In the genomic region with DNA sequence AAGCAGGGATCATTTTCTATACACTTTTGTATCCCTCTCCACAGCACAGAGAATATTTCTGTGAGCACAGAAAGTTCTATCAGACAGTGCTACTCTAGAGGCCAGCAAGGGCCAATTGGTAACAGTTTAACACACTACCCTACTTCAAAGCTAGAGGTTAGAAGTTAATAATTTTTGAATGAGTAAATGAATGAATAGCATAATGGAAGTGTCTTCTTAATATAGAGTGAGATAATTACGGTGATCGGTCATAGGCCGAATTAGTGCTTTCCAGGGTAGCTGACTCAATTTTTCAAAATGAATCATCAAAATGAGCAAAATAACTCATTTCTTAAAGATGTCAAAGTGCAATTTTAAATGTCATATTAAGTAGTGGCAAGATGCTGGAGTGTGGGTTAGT, we compare ENCODE assay signal across 17 cellular contexts.
DNase-seq lines count a peak whose midpoint lies in the region; ATAC-seq and TF ChIP-seq lines count a peak whose summit lies in the region.
"Had no signal": no experiment of that assay in that cellular context is flagged by ENCODE, and none has a peak within 500 bp of the region (broad histone marks: within the 10 kb centered on the region; RNA-seq: fewer than 3 reads in every experiment).

No MANE protein-coding gene starts in this region.

- TF ChIP-seq POLR2A in right lobe of liver (IDR thresholded peaks at IDR 0.05) = no peak

- H3K4me3 ChIP-seq in right lobe of liver = no peak overlapping the region
- H3K4me3 ChIP-seq: body of pancreas, SJSA1, uterus had no signal

- intact Hi-C loops in right lobe of liver (cut with DNase I) = loop anchor here in 1 of 2 donors (10.0 kb wide), 1 partner anchor 76 kb away; no protein-coding TSS in a partner anchor

- no peaks in the 10 kb centered on the region for H3K4me1 ChIP-seq in right lobe of liver
- H3K4me1 ChIP-seq: body of pancreas, SJSA1, uterus had no signal

- H3K36me3 ChIP-seq in right lobe of liver = no peaks in the 10 kb centered on the region
- H3K36me3 ChIP-seq: neutrophil, SJSA1, uterus had no signal

- WGBS in right lobe of liver (ENCODE audit: insufficient coverage, low coverage, low lambda C conversion rate, missing lambda C conversion rate) = 83% methylated on average over 3 of the region's 3 CpGs

- no peak overlapping the region for H3K27ac ChIP-seq in right lobe of liver
- H3K27ac ChIP-seq: body of pancreas, neutrophil, SJSA1, uterus had no signal

- no peaks in the 10 kb centered on the region for H3K9me3 ChIP-seq in right lobe of liver
- H3K9me3 ChIP-seq: body of pancreas, neutrophil, SJSA1, uterus had no signal

- ATAC-seq in GM18517 (IDR thresholded peaks at IDR 0.05; ENCODE audit: unreplicated experiment) (peak; percentile 87), GM21381 (IDR thresholded peaks at IDR 0.05; ENCODE audit: unreplicated experiment) (peak; percentile 88), HG02970 (IDR thresholded peaks at IDR 0.05; ENCODE audit: low FRiP score, unreplicated experiment) (peak; percentile 94), HG03558 (IDR thresholded peaks at IDR 0.05; ENCODE audit: extremely low read depth, unreplicated experiment) (peak; percentile 93), right lobe of liver (no peak)
- ATAC-seq: body of pancreas, left ventricle myocardium superior had no signal

- DNase-seq in GF-D8 (lab: John Stamatoyannopoulos, UW) (no peak), right lobe of liver (no peak), NCI-H345 treated with DMSO at 0.1 percent for 48 hours (lab: John Stamatoyannopoulos, UW; ENCODE audit: unreplicated experiment) (no peak), epidermal melanocyte (ENCODE audit: insufficient read length, low spot score) (no peak)
- DNase-seq: activated T-cell treated with anti-CD3 and anti-CD28 coated beads, Interleukin-2, amount 50 U/mL, for 48 hours; body of pancreas; effector memory CD4-positive, alpha-beta T cell; left ventricle myocardium superior; NCI-H526; stimulated activated CD4-positive, alpha-beta T cell treated with anti-CD3 and anti-CD28 coated beads, Interleukin-12 subunit alpha, Interleukin-12 subunit beta, amount 100 ng/mL, for 4 hours; uterus had no signal

- TF ChIP-seq CTCF in right lobe of liver (IDR thresholded peaks at IDR 0.05) = no peak

- no peaks in the 10 kb centered on the region for H3K27me3 ChIP-seq in right lobe of liver
- H3K27me3 ChIP-seq: body of pancreas, neutrophil, SJSA1, uterus had no signal

Comparison
In these comparisons a context has a peak if more than half of its experiments do, and no peak if none do; other contexts are left out.
1. ATAC-seq: peak in GM18517 (single experiment), GM21381 (single experiment), HG02970 (single experiment) and HG03558 (single experiment); none in right lobe of liver (0 of 4).